8 cellular contexts compared by ENCODE assay signal in the genomic region with DNA sequence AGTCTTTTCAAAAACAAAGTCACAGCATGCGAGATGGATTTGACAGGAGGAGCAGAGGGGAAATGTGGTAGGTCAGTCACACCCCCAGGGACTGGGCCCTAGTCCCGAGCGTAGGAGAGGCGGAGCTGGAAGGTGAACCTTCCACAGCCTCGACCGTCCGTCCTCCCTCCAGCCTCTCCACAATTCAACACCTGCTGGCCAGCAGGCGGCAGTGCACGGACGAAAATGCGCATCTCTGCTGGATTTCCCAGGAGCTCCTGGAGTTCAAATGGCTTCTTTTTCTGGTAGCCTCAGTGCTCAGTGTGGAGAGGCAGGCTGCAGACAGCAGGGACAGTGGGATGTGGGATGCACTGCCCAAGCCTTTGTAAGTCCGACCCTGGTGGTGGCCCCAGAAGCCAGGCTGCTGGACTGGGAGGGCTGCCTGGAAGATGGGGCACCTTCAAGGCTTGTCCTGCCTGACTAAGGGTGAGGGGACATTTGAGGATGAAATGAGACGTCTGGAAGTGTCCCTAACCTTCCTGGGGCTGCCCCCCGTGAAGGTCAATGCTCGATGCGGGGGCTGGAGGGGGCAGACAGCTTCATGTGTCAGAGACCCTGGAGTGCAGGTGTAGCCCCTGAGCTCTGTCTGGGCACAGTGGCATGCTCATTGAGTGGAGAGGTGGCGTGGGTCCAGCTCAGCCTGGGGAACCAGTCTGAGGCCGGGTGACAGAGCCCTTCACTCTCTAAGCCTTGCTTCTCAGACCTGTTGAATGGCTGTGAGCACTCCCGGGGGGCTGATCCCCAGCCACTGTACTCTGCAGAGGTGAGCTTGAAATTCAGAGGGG.
A peak's percentile ranks its signal among the peaks of the same experiment; 100 is the strongest.
DNase-seq lines count a peak whose midpoint lies in the region; ATAC-seq and TF ChIP-seq lines count a peak whose summit lies in the region.

No MANE protein-coding gene starts in this region.

- POLR2A ChIA-PET in OCI-LY7 (lab: Charles Lee), result no interaction called here

- no peaks in the 10 kb centered on the region for H3K27me3 ChIP-seq in HL-60 (ENCODE audit: insufficient read depth, poor library complexity, severe bottlenecking)

- H3K4me2 ChIP-seq in OCI-LY7 (ENCODE audit: low read length), result no peak overlapping the region

- DNase-seq in stimulated activated CD4-positive, alpha-beta T cell treated with anti-CD3 and anti-CD28 coated beads, Interleukin-15, amount 100 ng/mL, for 24 hours, result peak; percentile 52
- no peak for DNase-seq in stimulated activated CD4-positive, alpha-beta T cell treated with anti-CD3 and anti-CD28 coated beads, Interleukin-2, amount 100 ng/mL, for 48 hours
- DNase-seq in HL-60 (ENCODE audit: low read depth in 1 of 2, low spot score in 1 of 2) (peak in 1 of 2 experiments; percentile 48), OCI-LY7 (ENCODE audit: low spot score) (no peak), dermis microvascular lymphatic vessel endothelial cell (ENCODE audit: low read depth in 2 of 2) (peak; percentile 40 to 58), midbrain (lab: John Stamatoyannopoulos, UW) (peak; percentile 50), NCI-H2171 (lab: John Stamatoyannopoulos, UW) (no peak)

- TF ChIP-seq CTCF in HL-60 (IDR thresholded peaks at IDR 0.05; ENCODE audit: insufficient read depth, low read length), result peak; percentile 53
- TF ChIP-seq CTCF in OCI-LY7 (conservative IDR thresholded peaks at IDR 0.05; ENCODE audit: low read length), result peak; percentile 65

- H3K9me3 ChIP-seq in OCI-LY7 (ENCODE audit: low read length), result no peaks in the 10 kb centered on the region

- H4K20me1 ChIP-seq in OCI-LY7 (ENCODE audit: insufficient read depth, low read length), result no peaks in the 10 kb centered on the region

- CTCF ChIA-PET in OCI-LY7 (lab: Charles Lee; ENCODE audit: unreplicated experiment), result interaction anchor here (0.8 kb wide), 1 partner anchor 13 kb away, joined by 3 read pairs; no protein-coding TSS in a partner anchor

- H3K4me3 ChIP-seq in HL-60 (replicated peaks; ENCODE audit: insufficient read depth, low read length), result no peak overlapping the region
- H3K4me3 ChIP-seq in OCI-LY7 (ENCODE audit: low read depth, low read length, poor library complexity, severe bottlenecking), result no peak overlapping the region

- H3K79me2 ChIP-seq in OCI-LY7 (ENCODE audit: insufficient read depth, low read depth, low read length), result no peaks in the 10 kb centered on the region

- ATAC-seq in GM18520 (IDR thresholded peaks at IDR 0.05; ENCODE audit: unreplicated experiment), result no peak

- H2AFZ ChIP-seq in OCI-LY7 (ENCODE audit: low read length), result no peak overlapping the region

- H3K27ac ChIP-seq in HL-60 (replicated peaks), result no peak overlapping the region
- no peak overlapping the region for H3K27ac ChIP-seq in OCI-LY7 (ENCODE audit: low read depth, low read length, poor library complexity, severe bottlenecking)

- no TSS peak for BruUV-seq in OCI-LY7 (replicated peaks; lab: Mats Ljungman, UMichigan)

- H3K36me3 ChIP-seq in OCI-LY7 (ENCODE audit: insufficient read depth, low read length), result no peaks in the 10 kb centered on the region

- intact Hi-C loops in OCI-LY7 (cut with micrococcal nuclease; ENCODE audit: unreplicated experiment), result no loop called here

- H3K9me2 ChIP-seq in OCI-LY7 (ENCODE audit: insufficient read depth, low read length), result no peaks in the 10 kb centered on the region

- H3K4me1 ChIP-seq in OCI-LY7 (ENCODE audit: insufficient read depth, low read length, poor library complexity, severe bottlenecking), result no peaks in the 10 kb centered on the region

Comparison
In these comparisons a context has a peak if more than half of its experiments do, and no peak if none do; other contexts are left out.
1. DNase-seq: peak in stimulated activated CD4-positive, alpha-beta T cell treated with anti-CD3 and anti-CD28 coated beads, Interleukin-15, amount 100 ng/mL, for 24 hours (single experiment), dermis microvascular lymphatic vessel endothelial cell (2 of 2) and midbrain (single experiment); none in stimulated activated CD4-positive, alpha-beta T cell treated with anti-CD3 and anti-CD28 coated beads, Interleukin-2, amount 100 ng/mL, for 48 hours (0 of 2), OCI-LY7 (single experiment) and NCI-H2171 (single experiment).